8 cellular contexts compared by ENCODE assay signal in the genomic region with DNA sequence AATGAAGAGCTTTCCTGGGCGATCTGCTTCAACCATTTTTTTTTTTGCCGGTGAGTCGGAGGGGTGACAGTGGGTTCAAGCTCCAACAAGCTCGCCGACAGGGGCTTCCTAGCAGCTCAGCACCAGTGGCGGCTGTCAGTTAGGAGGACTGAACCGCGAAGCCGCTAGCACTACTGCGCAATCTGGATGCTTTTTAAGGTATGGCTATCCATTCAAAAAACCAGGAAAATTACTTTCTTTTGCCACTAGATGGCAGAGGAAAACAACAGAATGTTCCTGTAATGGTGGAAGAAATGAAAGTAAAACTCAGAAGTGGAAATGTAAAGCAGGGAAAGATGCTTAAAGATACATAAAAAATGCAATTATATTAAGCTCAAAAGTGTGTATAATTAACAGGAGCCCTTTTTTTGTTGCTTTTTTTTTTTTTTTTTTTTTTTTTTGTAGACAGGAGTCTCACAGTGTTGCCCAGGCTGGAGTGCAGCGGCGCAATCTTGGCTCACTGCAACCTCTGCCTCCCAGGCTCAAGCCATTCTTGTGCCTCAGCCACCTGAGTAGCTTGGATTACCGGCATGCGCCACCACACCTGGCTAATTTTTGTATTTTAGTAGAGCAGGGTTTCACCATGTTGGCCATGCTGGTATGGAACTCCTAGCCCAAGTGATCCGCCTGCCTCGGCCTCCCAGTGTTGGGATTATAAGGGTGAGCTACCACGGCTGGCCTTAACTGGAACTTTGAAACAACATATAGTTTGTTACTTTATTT. TPM values are rescaled to one million over a fixed set of nuclear protein-coding genes. Genes with fewer than 3 reads are reported as not detected.
DNase-seq lines count a peak whose midpoint lies in the region; ATAC-seq lines count a peak whose summit lies in the region.

No MANE protein-coding gene starts in this region.

- ATAC-seq in activated naive CD4-positive, alpha-beta T cell treated with anti-CD3 and anti-CD28 coated beads, Interleukin-2, amount 50 U/mL, for 72 hours: peak; percentile 46 to 61
- ATAC-seq in HG03135 (IDR thresholded peaks at IDR 0.05; ENCODE audit: unreplicated experiment) (no peak), GM21367 (IDR thresholded peaks at IDR 0.05; ENCODE audit: unreplicated experiment) (no peak)

- peaks cover 22 to 70% of the 10 kb centered on the region in 2 donors for H3K36me3 Mint-ChIP-seq in activated naive CD4-positive, alpha-beta T cell treated with anti-CD3 and anti-CD28 coated beads, Interleukin-2, amount 50 U/mL, for 72 hours

- H3K9me3 Mint-ChIP-seq in activated naive CD4-positive, alpha-beta T cell treated with anti-CD3 and anti-CD28 coated beads, Interleukin-2, amount 50 U/mL, for 72 hours: no peaks in the 10 kb centered on the region

- DNase-seq in DMS53 (lab: John Stamatoyannopoulos, UW) (peak; percentile 89), HCEC 1CT (peak; percentile 39), NCI-H69 (lab: John Stamatoyannopoulos, UW) (peak; percentile 55), glomerular visceral epithelial cell (ENCODE audit: extremely low spot score) (peak; percentile 25), renal cortical epithelial cell (ENCODE audit: low read depth) (peak; percentile 56)
- DNase-seq in activated naive CD4-positive, alpha-beta T cell treated with anti-CD3 and anti-CD28 coated beads, Interleukin-2, amount 50 U/mL, for 72 hours (ENCODE audit: low spot score in 2 of 2): no peak

- peak overlapping the region; percentile 22 to 59 for H3K27ac Mint-ChIP-seq in activated naive CD4-positive, alpha-beta T cell treated with anti-CD3 and anti-CD28 coated beads, Interleukin-2, amount 50 U/mL, for 72 hours

RNA-seq across cellular contexts. Expression of gene KYAT3, which starts 8.5 kb away (rescaled TPM):
- total RNA-seq in activated naive CD4-positive, alpha-beta T cell treated with anti-CD3 and anti-CD28 coated beads, Interleukin-2, amount 50 U/mL, for 72 hours: 10 to 100 TPM; 37.6 to 65.6 TPM
- 31.0 and 54.4 TPM in 2 replicates for total RNA-seq in renal cortical epithelial cell

RNA-seq across cellular contexts. Expression of gene RBMXL1, which starts 8.5 kb away (rescaled TPM):
- 10 to 100 TPM; 23.7 to 27.2 TPM for total RNA-seq in activated naive CD4-positive, alpha-beta T cell treated with anti-CD3 and anti-CD28 coated beads, Interleukin-2, amount 50 U/mL, for 72 hours
- 12.5 and 16.2 TPM in 2 replicates for total RNA-seq in renal cortical epithelial cell

RNA-seq across cellular contexts. Expression of gene GBP3, which starts 38.7 kb away (rescaled TPM):
- 1 to 10 TPM; 3.2 to 9.3 TPM for total RNA-seq in activated naive CD4-positive, alpha-beta T cell treated with anti-CD3 and anti-CD28 coated beads, Interleukin-2, amount 50 U/mL, for 72 hours
- total RNA-seq in renal cortical epithelial cell: 59.4 and 69.1 TPM in 2 replicates

Comparison
In these comparisons a context has a peak if more than half of its experiments do, and no peak if none do; other contexts are left out.
1. DNase-seq: peak in DMS53 (single experiment), HCEC 1CT (single experiment), NCI-H69 (single experiment), glomerular visceral epithelial cell (single experiment) and renal cortical epithelial cell (single experiment); none in activated naive CD4-positive, alpha-beta T cell treated with anti-CD3 and anti-CD28 coated beads, Interleukin-2, amount 50 U/mL, for 72 hours (0 of 2).
2. ATAC-seq: peak in activated naive CD4-positive, alpha-beta T cell treated with anti-CD3 and anti-CD28 coated beads, Interleukin-2, amount 50 U/mL, for 72 hours (2 of 2); none in HG03135 (single experiment) and GM21367 (single experiment).